1 cellular context compared by ENCODE assay signal in the genomic region with DNA sequence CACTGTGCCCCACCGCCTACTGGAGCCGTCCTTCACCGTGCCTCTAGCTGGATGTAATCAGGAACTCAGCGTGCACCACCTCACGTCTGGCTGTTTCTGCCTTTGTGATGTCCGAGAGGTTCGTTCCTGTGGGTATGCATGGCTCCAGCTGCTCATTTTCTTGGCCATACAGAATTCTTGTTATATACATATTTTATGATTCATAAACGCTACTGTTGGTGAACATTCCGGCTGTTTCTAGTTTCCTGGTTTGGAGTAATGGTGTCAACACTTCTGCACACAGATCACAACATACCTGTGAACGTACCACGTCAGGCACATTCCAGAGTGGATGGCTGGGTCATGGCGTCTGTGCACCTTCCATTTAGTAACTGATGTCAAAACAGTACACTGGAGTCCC.
A peak's percentile ranks its signal among the peaks of the same experiment; 100 is the strongest.
TF ChIP-seq lines count a peak whose summit lies in the region.

No MANE protein-coding gene starts in this region.

TF ChIP-seq in HepG2, 621 proteins besides CTCF, POLR2A, EP300 and RAD21:
- TF ChIP-seq ADNP (CRISPR knock-in tag; IDR thresholded peaks at IDR 0.05) (no peak), ZMYM3 (CRISPR knock-in tag; IDR thresholded peaks at IDR 0.05) (no peak), CAMTA2 (CRISPR knock-in tag; IDR thresholded peaks at IDR 0.05; ENCODE audit: borderline replicate concordance) (no peak), TBL1XR1 (IDR thresholded peaks at IDR 0.05; ENCODE audit: borderline replicate concordance, low read length, partially characterized antibody) (no peak), RBM22 (optimal IDR thresholded peaks at IDR 0.05; ENCODE audit: low read length) (peak; percentile 25), ZNF761 (CRISPR knock-in tag; conservative IDR thresholded peaks at IDR 0.05) (no peak), RFXAP (CRISPR knock-in tag; IDR thresholded peaks at IDR 0.05; ENCODE audit: borderline replicate concordance) (no peak), POLR2G (IDR thresholded peaks at IDR 0.05; ENCODE audit: low read depth, low read length) (0 out of 2 replicates have a peak, but pooled peaks have one; percentile 22), HCFC1 (IDR thresholded peaks at IDR 0.05; ENCODE audit: low read depth, low read length) (no peak), FOXA3 (CRISPR knock-in tag; IDR thresholded peaks at IDR 0.05) (no peak)
- TF ChIP-seq, protein P1, sequence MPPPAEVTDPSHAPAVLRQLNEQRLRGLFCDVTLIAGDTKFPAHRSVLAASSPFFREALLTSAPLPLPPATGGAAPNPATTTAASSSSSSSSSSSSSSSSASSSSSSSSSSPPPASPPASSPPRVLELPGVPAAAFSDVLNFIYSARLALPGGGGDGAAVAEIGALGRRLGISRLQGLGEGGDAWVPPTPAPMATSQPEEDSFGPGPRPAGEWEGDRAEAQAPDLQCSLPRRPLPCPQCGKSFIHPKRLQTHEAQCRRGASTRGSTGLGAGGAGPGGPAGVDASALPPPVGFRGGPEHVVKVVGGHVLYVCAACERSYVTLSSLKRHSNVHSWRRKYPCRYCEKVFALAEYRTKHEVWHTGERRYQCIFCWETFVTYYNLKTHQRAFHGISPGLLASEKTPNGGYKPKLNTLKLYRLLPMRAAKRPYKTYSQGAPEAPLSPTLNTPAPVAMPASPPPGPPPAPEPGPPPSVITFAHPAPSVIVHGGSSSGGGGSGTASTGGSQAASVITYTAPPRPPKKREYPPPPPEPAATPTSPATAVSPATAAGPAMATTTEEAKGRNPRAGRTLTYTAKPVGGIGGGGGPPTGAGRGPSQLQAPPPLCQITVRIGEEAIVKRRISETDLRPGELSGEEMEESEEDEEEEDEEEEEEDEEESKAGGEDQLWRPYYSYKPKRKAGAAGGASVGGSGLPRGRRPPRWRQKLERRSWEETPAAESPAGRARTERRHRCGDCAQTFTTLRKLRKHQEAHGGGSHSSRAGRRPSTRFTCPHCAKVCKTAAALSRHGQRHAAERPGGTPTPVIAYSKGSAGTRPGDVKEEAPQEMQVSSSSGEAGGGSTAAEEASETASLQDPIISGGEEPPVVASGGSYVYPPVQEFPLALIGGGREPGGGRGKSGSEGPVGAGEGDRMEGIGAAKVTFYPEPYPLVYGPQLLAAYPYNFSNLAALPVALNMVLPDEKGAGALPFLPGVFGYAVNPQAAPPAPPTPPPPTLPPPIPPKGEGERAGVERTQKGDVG (CRISPR knock-in tag; IDR thresholded peaks at IDR 0.05; ENCODE audit: borderline replicate concordance): no peak
- TF ChIP-seq, protein P2, sequence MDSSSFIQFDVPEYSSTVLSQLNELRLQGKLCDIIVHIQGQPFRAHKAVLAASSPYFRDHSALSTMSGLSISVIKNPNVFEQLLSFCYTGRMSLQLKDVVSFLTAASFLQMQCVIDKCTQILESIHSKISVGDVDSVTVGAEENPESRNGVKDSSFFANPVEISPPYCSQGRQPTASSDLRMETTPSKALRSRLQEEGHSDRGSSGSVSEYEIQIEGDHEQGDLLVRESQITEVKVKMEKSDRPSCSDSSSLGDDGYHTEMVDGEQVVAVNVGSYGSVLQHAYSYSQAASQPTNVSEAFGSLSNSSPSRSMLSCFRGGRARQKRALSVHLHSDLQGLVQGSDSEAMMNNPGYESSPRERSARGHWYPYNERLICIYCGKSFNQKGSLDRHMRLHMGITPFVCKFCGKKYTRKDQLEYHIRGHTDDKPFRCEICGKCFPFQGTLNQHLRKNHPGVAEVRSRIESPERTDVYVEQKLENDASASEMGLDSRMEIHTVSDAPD (CRISPR knock-in tag; IDR thresholded peaks at IDR 0.05): no peak
- TF ChIP-seq, protein P3, sequence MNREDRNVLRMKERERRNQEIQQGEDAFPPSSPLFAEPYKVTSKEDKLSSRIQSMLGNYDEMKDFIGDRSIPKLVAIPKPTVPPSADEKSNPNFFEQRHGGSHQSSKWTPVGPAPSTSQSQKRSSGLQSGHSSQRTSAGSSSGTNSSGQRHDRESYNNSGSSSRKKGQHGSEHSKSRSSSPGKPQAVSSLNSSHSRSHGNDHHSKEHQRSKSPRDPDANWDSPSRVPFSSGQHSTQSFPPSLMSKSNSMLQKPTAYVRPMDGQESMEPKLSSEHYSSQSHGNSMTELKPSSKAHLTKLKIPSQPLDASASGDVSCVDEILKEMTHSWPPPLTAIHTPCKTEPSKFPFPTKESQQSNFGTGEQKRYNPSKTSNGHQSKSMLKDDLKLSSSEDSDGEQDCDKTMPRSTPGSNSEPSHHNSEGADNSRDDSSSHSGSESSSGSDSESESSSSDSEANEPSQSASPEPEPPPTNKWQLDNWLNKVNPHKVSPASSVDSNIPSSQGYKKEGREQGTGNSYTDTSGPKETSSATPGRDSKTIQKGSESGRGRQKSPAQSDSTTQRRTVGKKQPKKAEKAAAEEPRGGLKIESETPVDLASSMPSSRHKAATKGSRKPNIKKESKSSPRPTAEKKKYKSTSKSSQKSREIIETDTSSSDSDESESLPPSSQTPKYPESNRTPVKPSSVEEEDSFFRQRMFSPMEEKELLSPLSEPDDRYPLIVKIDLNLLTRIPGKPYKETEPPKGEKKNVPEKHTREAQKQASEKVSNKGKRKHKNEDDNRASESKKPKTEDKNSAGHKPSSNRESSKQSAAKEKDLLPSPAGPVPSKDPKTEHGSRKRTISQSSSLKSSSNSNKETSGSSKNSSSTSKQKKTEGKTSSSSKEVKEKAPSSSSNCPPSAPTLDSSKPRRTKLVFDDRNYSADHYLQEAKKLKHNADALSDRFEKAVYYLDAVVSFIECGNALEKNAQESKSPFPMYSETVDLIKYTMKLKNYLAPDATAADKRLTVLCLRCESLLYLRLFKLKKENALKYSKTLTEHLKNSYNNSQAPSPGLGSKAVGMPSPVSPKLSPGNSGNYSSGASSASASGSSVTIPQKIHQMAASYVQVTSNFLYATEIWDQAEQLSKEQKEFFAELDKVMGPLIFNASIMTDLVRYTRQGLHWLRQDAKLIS (CRISPR knock-in tag; IDR thresholded peaks at IDR 0.05): no peak
